28 cellular contexts compared by ENCODE assay signal in the genomic region with DNA sequence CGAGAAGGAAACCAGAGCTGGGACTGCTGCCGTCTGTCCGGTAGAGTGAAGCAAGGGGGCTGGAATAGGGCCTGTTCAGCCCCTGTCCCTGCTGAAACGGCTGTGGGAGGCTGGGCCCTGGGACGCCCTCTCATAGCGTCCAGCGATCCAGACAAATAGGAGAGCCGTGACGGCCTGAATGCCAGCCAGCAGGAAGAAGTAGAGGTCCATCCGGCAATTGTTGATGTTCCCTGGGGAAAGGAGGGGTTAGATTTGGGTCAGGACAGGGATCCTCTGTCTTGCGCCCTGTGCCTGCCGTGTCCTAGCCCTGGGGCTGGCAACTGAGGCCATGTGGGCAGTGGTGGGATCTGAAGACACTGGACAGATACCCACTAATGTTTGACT. TPM values are rescaled to one million over a fixed set of nuclear protein-coding genes. Genes with fewer than 3 reads are reported as not detected.
DNase-seq lines count a peak whose midpoint lies in the region; ATAC-seq, FAIRE-seq and TF ChIP-seq lines count a peak whose summit lies in the region.
"Had no signal": no experiment of that assay in that cellular context is flagged by ENCODE, and none has a peak within 500 bp of the region (broad histone marks: within the 10 kb centered on the region; RNA-seq: fewer than 3 reads in every experiment).

No MANE protein-coding gene starts in this region.

- H3K4me1 ChIP-seq in upper lobe of left lung, result peaks cover 14 to 36% (median 18%) of the 10 kb centered on the region in 4 donors
- H3K4me1 ChIP-seq: tibial artery had no signal

- H3K9me3 Mint-ChIP-seq in naive B cell, result peaks cover 0 to 2% (median 0%) of the 10 kb centered on the region in 7 donors
- H3K9me3 Mint-ChIP-seq: activated CD4-positive, alpha-beta T cell treated with anti-CD3 and anti-CD28 coated beads, Interleukin-2, amount 10 ng/mL, durations not matched to agents 24 days and 14 days; activated naive CD8-positive, alpha-beta T cell treated with anti-CD3 and anti-CD28 coated beads, Interleukin-2, amount 50 U/mL, for 24 hours; activated T-cell treated with anti-CD3 and anti-CD28 coated beads, Interleukin-2, amount 50 U/mL, for 4 hours; immature natural killer cell; nephron had no signal

- no peak for FAIRE-seq in urothelium cell line (lab: Jason Lieb, UNC)
- FAIRE-seq: H1, pancreas had no signal

- no peaks in the 10 kb centered on the region for H3K9me3 ChIP-seq in upper lobe of left lung
- H3K9me3 ChIP-seq: BLaER1 treated with 17β-estradiol and CSF1 and Interleukin-3, amounts not matched to agents 10 nM and 100 nM; mucosa of descending colon; pancreas; tibial artery had no signal

- ATAC-seq in left cardiac atrium (peak; percentile 26 to 49), naive B cell (ENCODE audit: low read depth in 2 of 2) (no peak), upper lobe of left lung (ENCODE audit: low FRiP score in 2 of 2) (no peak)
- ATAC-seq: activated naive CD8-positive, alpha-beta T cell treated with anti-CD3 and anti-CD28 coated beads, Interleukin-2, amount 50 U/mL, for 24 hours; activated T-cell treated with anti-CD3 and anti-CD28 coated beads, Interleukin-2, amount 50 U/mL, for 4 hours; mucosa of descending colon; PC-3; stimulated activated naive CD8-positive, alpha-beta T cell treated with anti-CD3 and anti-CD28 coated beads, Interleukin-15, Interleukin-2, amounts not matched to agents 100 U/mL and 50 U/mL, for 24 hours had no signal

- peak overlapping the region; percentile 76 to 90 (median 82) for H3K27ac ChIP-seq in upper lobe of left lung
- H3K27ac ChIP-seq: BLaER1 treated with 17β-estradiol and CSF1 and Interleukin-3, amounts not matched to agents 10 nM and 100 nM; pancreas; tibial artery; VCaP had no signal

- H3K36me3 Mint-ChIP-seq in naive B cell, result peaks cover 9 to 26% of the 10 kb centered on the region in 2 donors
- H3K36me3 Mint-ChIP-seq: immature natural killer cell had no signal

- intact Hi-C loops in left cardiac atrium (cut with DNase I), result no loop called here

- no peaks in the 10 kb centered on the region for H3K27me3 Mint-ChIP-seq in naive B cell
- H3K27me3 Mint-ChIP-seq: activated naive CD8-positive, alpha-beta T cell treated with anti-CD3 and anti-CD28 coated beads, Interleukin-2, amount 50 U/mL, for 24 hours had no signal

- H3K27me3 ChIP-seq in upper lobe of left lung, result no peaks in the 10 kb centered on the region
- H3K27me3 ChIP-seq: BLaER1 treated with 17β-estradiol and CSF1 and Interleukin-3, amounts not matched to agents 10 nM and 100 nM; pancreas had no signal

- no peak for TF ChIP-seq EP300 in upper lobe of left lung (IDR thresholded peaks at IDR 0.05)

- H3K4me3 Mint-ChIP-seq in naive B cell, result peak overlapping the region in 1 of 8 donors; percentile 4
- H3K4me3 Mint-ChIP-seq: activated CD4-positive, alpha-beta T cell treated with anti-CD3 and anti-CD28 coated beads, Interleukin-2, amount 10 ng/mL, durations not matched to agents 24 days and 14 days; activated naive CD8-positive, alpha-beta T cell treated with anti-CD3 and anti-CD28 coated beads, Interleukin-2, amount 50 U/mL, for 24 hours; activated T-cell treated with anti-CD3 and anti-CD28 coated beads, Interleukin-2, amount 50 U/mL, for 4 hours; immature natural killer cell; nephron had no signal

- peaks cover 28 to 46% (median 32%) of the 10 kb centered on the region in 3 donors for H3K4me1 Mint-ChIP-seq in naive B cell
- H3K4me1 Mint-ChIP-seq: activated naive CD8-positive, alpha-beta T cell treated with anti-CD3 and anti-CD28 coated beads, Interleukin-2, amount 50 U/mL, for 24 hours; immature natural killer cell had no signal

- no peak overlapping the region for H3K4me3 ChIP-seq in upper lobe of left lung
- H3K4me3 ChIP-seq: BLaER1 treated with 17β-estradiol and CSF1 and Interleukin-3, amounts not matched to agents 10 nM and 100 nM; mucosa of descending colon; pancreas; tibial artery had no signal

- peak; percentile 82 for DNase-seq in dermis blood vessel endothelial cell
- DNase-seq in left cardiac atrium, result peak; percentile 70
- DNase-seq in naive B cell, result no peak
- peak in 1 of 2 donors; percentile 28 for DNase-seq in upper lobe of left lung
- DNase-seq in urothelium cell line (ENCODE audit: low spot score), result no peak
- DNase-seq in pons (ENCODE audit: low spot score), result no peak
- no peak for DNase-seq in GDM1 (lab: John Stamatoyannopoulos, UW)
- DNase-seq: activated CD4-positive, alpha-beta T cell treated with anti-CD3 and anti-CD28 coated beads, Interleukin-2, amount 10 ng/mL, durations not matched to agents 24 days and 14 days; activated naive CD8-positive, alpha-beta T cell treated with anti-CD3 and anti-CD28 coated beads, Interleukin-2, amount 50 U/mL, for 24 hours; activated T-cell treated with anti-CD3 and anti-CD28 coated beads, Interleukin-2, amount 50 U/mL, for 4 hours; effector CD4-positive, alpha-beta T cell; foreskin fibroblast; hippocampal formation; immature natural killer cell; mucosa of descending colon; NCI-H1048; NCI-H1930; NCI-H524; PC-3; stimulated activated naive CD8-positive, alpha-beta T cell treated with anti-CD3 and anti-CD28 coated beads, Interleukin-15, Interleukin-2, amounts not matched to agents 100 U/mL and 50 U/mL, for 24 hours; tibial artery had no signal

- H3K27ac Mint-ChIP-seq in naive B cell, result peak overlapping the region in 5 of 6 donors; percentile 36 to 87 (median 37)
- H3K27ac Mint-ChIP-seq: activated CD4-positive, alpha-beta T cell treated with anti-CD3 and anti-CD28 coated beads, Interleukin-2, amount 10 ng/mL, durations not matched to agents 24 days and 14 days; activated naive CD8-positive, alpha-beta T cell treated with anti-CD3 and anti-CD28 coated beads, Interleukin-2, amount 50 U/mL, for 24 hours; immature natural killer cell; nephron had no signal

- TF ChIP-seq POLR2A in upper lobe of left lung (IDR thresholded peaks at IDR 0.05), result no peak

- WGBS in upper lobe of left lung, 2 donors, result 60 to 71% methylated on average over 12 of the region's 12 CpGs

- no peak for TF ChIP-seq CTCF in upper lobe of left lung (IDR thresholded peaks at IDR 0.05)

- peaks cover 4 to 55% (median 36%) of the 10 kb centered on the region in 4 donors for H3K36me3 ChIP-seq in upper lobe of left lung
- H3K36me3 ChIP-seq: pancreas had no signal

RNA-seq across cellular contexts. Expression of a gene that starts 12.9 kb away (rescaled TPM):
- total RNA-seq in dermis blood vessel endothelial cell (99.5 and 112 TPM in 2 replicates), left cardiac atrium (1 to 10 TPM; 5.1 to 9.7 TPM), upper lobe of left lung (10 to 100 TPM in 2 of 6 donors, 1 to 10 TPM in 4; 3.6 to 18.2 (median 9.4) TPM)
- 1 to 10 TPM in 1 of 6 donors, under 1 TPM in 3, not detected in 2; 0.23 to 1.2 (median 0.40) TPM for polyA plus RNA-seq in naive B cell (ENCODE audit: low read depth in 6 of 6)
- polyA plus RNA-seq: immature natural killer cell had no signal

RNA-seq across cellular contexts. Expression of a gene that starts 14.8 kb away (rescaled TPM):
- 8.7 and 9.0 TPM in 2 replicates for total RNA-seq in dermis blood vessel endothelial cell
- total RNA-seq in left cardiac atrium, result 10 to 100 TPM; 24.8 to 30.6 TPM
- polyA plus RNA-seq in naive B cell (ENCODE audit: low read depth in 6 of 6), result 10 to 100 TPM in 5 of 6 donors, 1 to 10 TPM in 1; 7.0 to 18.1 (median 15.9) TPM
- 100 to 1,000 TPM in 4 of 6 donors, 10 to 100 TPM in 2; 29.5 to 186 (median 115) TPM for total RNA-seq in upper lobe of left lung
- total RNA-seq: PC-3 had no signal

RNA-seq across cellular contexts. Expression of a gene that starts 23.2 kb away (rescaled TPM):
- total RNA-seq in dermis blood vessel endothelial cell (63.6 and 114 TPM in 2 replicates), left cardiac atrium (100 to 1,000 TPM in 1 of 2 donors, 10 to 100 TPM in 1; 98.1 to 109 TPM), upper lobe of left lung (100 to 1,000 TPM in 5 of 6 donors, 10 to 100 TPM in 1; 27.2 to 153 (median 129) TPM)
- polyA plus RNA-seq in naive B cell (ENCODE audit: low read depth in 6 of 6), result 100 to 1,000 TPM; 286 to 521 (median 315) TPM

RNA-seq across cellular contexts. Expression of a gene that starts 30.8 kb away (rescaled TPM):
- total RNA-seq in dermis blood vessel endothelial cell (45.8 and 79.6 TPM in 2 replicates), left cardiac atrium (10 to 100 TPM; 40.3 to 42.3 TPM), upper lobe of left lung (10 to 100 TPM; 10.5 to 72.8 (median 55.1) TPM)
- polyA plus RNA-seq in naive B cell (ENCODE audit: low read depth in 6 of 6), result 10 to 100 TPM in 5 of 6 donors, 1 to 10 TPM in 1; 5.6 to 19.3 (median 15.6) TPM

RNA-seq across cellular contexts. Expression of a gene that starts 34.3 kb away (rescaled TPM):
- total RNA-seq in dermis blood vessel endothelial cell (not detected in 2 replicates), left cardiac atrium (1 to 10 TPM in 1 of 2 donors, under 1 TPM in 1; 0.65 to 1.2 TPM), upper lobe of left lung (10 to 100 TPM in 2 of 6 donors, 1 to 10 TPM in 4; 3.8 to 27.2 (median 5.3) TPM)
- polyA plus RNA-seq in naive B cell (ENCODE audit: low read depth in 6 of 6), result 10 to 100 TPM in 4 of 6 donors, 1 to 10 TPM in 2; 6.4 to 25.2 (median 10.8) TPM
- total RNA-seq: chondrocyte, H1, PC-3 had no signal
- polyA plus RNA-seq: AG04450 had no signal

Comparison
In these comparisons a context has a peak if more than half of its experiments do, and no peak if none do; other contexts are left out.
1. DNase-seq: peak in dermis blood vessel endothelial cell (single experiment) and left cardiac atrium (single experiment); none in naive B cell (single experiment), urothelium cell line (single experiment), pons (single experiment) and GDM1 (single experiment).
2. ATAC-seq: peak in left cardiac atrium (2 of 2); none in naive B cell (0 of 2) and upper lobe of left lung (0 of 2).